8 cellular contexts compared by ENCODE assay signal in the genomic region with DNA sequence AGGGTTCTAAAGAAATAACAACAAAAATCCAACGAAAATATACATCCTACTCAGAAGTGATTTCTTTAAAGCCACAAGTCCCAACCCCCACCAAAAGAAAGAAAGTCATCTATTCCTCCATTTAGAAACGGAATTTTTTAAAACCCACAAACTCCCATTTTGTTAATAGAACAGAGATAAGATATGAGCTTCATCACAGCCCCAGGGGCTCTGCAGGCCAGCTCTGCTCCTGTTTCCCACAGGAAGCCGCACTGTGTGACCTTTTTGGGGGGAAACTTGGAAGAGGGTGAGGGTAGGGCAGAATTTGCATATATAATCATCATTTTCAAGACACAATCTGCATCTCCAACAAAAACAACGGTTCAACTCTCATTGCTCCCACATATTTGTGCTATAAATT. TPM values are rescaled to one million over a fixed set of nuclear protein-coding genes. Genes with fewer than 3 reads are reported as not detected.
DNase-seq lines count a peak whose midpoint lies in the region; ATAC-seq and TF ChIP-seq lines count a peak whose summit lies in the region.

No MANE protein-coding gene starts in this region.

- peak overlapping the region; percentile 89 for H3K27ac Mint-ChIP-seq in T-helper 1 cell treated with Interleukin-12 subunit alpha and Interleukin-12 subunit beta and Interleukin-4 antibody, amounts not matched to agents 30 μg/mL and 1 μg/mL, for 36 hours
- H3K27ac Mint-ChIP-seq in WTC11 (no peak overlapping the region), glutamatergic neuron (ENCODE audit: unreplicated experiment) (peak overlapping the region; percentile 90)
- H3K27ac Mint-ChIP-seq in stimulated activated naive B cell treated with anti-CD40 and anti-IgM and Interleukin-4, amounts not matched to agents 10 μg/mL and 1 μg/mL and 100 μg/mL, for 72 hours, result peak overlapping the region; percentile 90

- H3K9me3 Mint-ChIP-seq in T-helper 1 cell treated with Interleukin-12 subunit alpha and Interleukin-12 subunit beta and Interleukin-4 antibody, amounts not matched to agents 30 μg/mL and 1 μg/mL, for 36 hours, result no peaks in the 10 kb centered on the region
- H3K9me3 Mint-ChIP-seq in WTC11 (no peaks in the 10 kb centered on the region), glutamatergic neuron (ENCODE audit: unreplicated experiment) (peaks cover 26% of the 10 kb centered on the region)
- no peaks in the 10 kb centered on the region for H3K9me3 Mint-ChIP-seq in stimulated activated naive B cell treated with anti-CD40 and anti-IgM and Interleukin-4, amounts not matched to agents 10 μg/mL and 1 μg/mL and 100 μg/mL, for 72 hours

- H3K4me1 Mint-ChIP-seq in T-helper 1 cell treated with Interleukin-12 subunit alpha and Interleukin-12 subunit beta and Interleukin-4 antibody, amounts not matched to agents 30 μg/mL and 1 μg/mL, for 36 hours (ENCODE audit: low read depth), result peaks cover 54% of the 10 kb centered on the region
- peaks cover 72% of the 10 kb centered on the region for H3K4me1 Mint-ChIP-seq in WTC11
- H3K4me1 Mint-ChIP-seq in glutamatergic neuron (ENCODE audit: low read depth, unreplicated experiment), result peaks cover 38% of the 10 kb centered on the region
- H3K4me1 Mint-ChIP-seq in stimulated activated naive B cell treated with anti-CD40 and anti-IgM and Interleukin-4, amounts not matched to agents 10 μg/mL and 1 μg/mL and 100 μg/mL, for 72 hours, result peaks cover 47 to 67% of the 10 kb centered on the region in 2 donors

- no peaks in the 10 kb centered on the region for H3K27me3 Mint-ChIP-seq in T-helper 1 cell treated with Interleukin-12 subunit alpha and Interleukin-12 subunit beta and Interleukin-4 antibody, amounts not matched to agents 30 μg/mL and 1 μg/mL, for 36 hours (ENCODE audit: low read depth)
- H3K27me3 Mint-ChIP-seq in WTC11 (ENCODE audit: low read depth) (peaks cover 78% of the 10 kb centered on the region), glutamatergic neuron (ENCODE audit: unreplicated experiment) (peaks cover 23% of the 10 kb centered on the region)
- H3K27me3 Mint-ChIP-seq in stimulated activated naive B cell treated with anti-CD40 and anti-IgM and Interleukin-4, amounts not matched to agents 10 μg/mL and 1 μg/mL and 100 μg/mL, for 72 hours, result no peaks in the 10 kb centered on the region

- no peak for TF ChIP-seq CTCF in WTC11 (IDR thresholded peaks at IDR 0.05)
- TF ChIP-seq CTCF in glutamatergic neuron (IDR thresholded peaks at IDR 0.05; ENCODE audit: partially characterized antibody, unreplicated experiment), result no peak

- DNase-seq in T-helper 1 cell (no peak), WTC11 (ENCODE audit: low spot score) (no peak), glutamatergic neuron (no peak), DMS79 treated with DMSO at 0.1 percent for 48 hours (lab: John Stamatoyannopoulos, UW) (no peak)
- no peak for DNase-seq in stimulated activated naive B cell treated with anti-CD40 and anti-IgM and Interleukin-4, amounts not matched to agents 10 μg/mL and 1 μg/mL and 100 μg/mL, for 72 hours

- H3K36me3 Mint-ChIP-seq in T-helper 1 cell treated with Interleukin-12 subunit alpha and Interleukin-12 subunit beta and Interleukin-4 antibody, amounts not matched to agents 30 μg/mL and 1 μg/mL, for 36 hours (ENCODE audit: low read depth), result peaks cover 28% of the 10 kb centered on the region
- H3K36me3 Mint-ChIP-seq in WTC11, result no peaks in the 10 kb centered on the region
- peaks cover 8% of the 10 kb centered on the region for H3K36me3 Mint-ChIP-seq in glutamatergic neuron (ENCODE audit: unreplicated experiment)
- H3K36me3 Mint-ChIP-seq in stimulated activated naive B cell treated with anti-CD40 and anti-IgM and Interleukin-4, amounts not matched to agents 10 μg/mL and 1 μg/mL and 100 μg/mL, for 72 hours, result peaks cover 13 to 36% of the 10 kb centered on the region in 2 donors

- CTCF ChIA-PET in WTC11 (lab: Charles Lee), result interaction anchor here (1.6 to 2.4 kb wide), 2 partner anchors 11 to 38 kb away, joined by 3 to 16 read pairs; a partner anchor contains a TSS

- ATAC-seq in WTC11 (no peak), GM18868 (IDR thresholded peaks at IDR 0.05; ENCODE audit: unreplicated experiment) (no peak), GM21390 (IDR thresholded peaks at IDR 0.05; ENCODE audit: unreplicated experiment) (no peak)
- no peak for ATAC-seq in stimulated activated naive B cell treated with anti-CD40 and anti-IgM and Interleukin-4, amounts not matched to agents 10 μg/mL and 1 μg/mL and 100 μg/mL, for 72 hours (replicated peaks)

- peak overlapping the region; percentile 94 for H3K4me3 Mint-ChIP-seq in T-helper 1 cell treated with Interleukin-12 subunit alpha and Interleukin-12 subunit beta and Interleukin-4 antibody, amounts not matched to agents 30 μg/mL and 1 μg/mL, for 36 hours
- H3K4me3 Mint-ChIP-seq in WTC11 (peak overlapping the region; percentile 86), glutamatergic neuron (ENCODE audit: unreplicated experiment) (peak overlapping the region; percentile 94)
- peak overlapping the region; percentile 89 to 95 for H3K4me3 Mint-ChIP-seq in stimulated activated naive B cell treated with anti-CD40 and anti-IgM and Interleukin-4, amounts not matched to agents 10 μg/mL and 1 μg/mL and 100 μg/mL, for 72 hours

- POLR2A ChIA-PET in WTC11 (lab: Charles Lee), result no interaction called here

TF ChIP-seq in WTC11, 78 proteins besides CTCF, POLR2A, EP300 and RAD21:
- TF ChIP-seq, protein P1, sequence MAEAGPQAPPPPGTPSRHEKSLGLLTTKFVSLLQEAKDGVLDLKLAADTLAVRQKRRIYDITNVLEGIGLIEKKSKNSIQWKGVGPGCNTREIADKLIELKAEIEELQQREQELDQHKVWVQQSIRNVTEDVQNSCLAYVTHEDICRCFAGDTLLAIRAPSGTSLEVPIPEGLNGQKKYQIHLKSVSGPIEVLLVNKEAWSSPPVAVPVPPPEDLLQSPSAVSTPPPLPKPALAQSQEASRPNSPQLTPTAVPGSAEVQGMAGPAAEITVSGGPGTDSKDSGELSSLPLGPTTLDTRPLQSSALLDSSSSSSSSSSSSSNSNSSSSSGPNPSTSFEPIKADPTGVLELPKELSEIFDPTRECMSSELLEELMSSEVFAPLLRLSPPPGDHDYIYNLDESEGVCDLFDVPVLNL (CRISPR knock-in tag; IDR thresholded peaks at IDR 0.05; ENCODE audit: borderline replicate concordance, low read depth), result no peak
- TF ChIP-seq, protein P2, sequence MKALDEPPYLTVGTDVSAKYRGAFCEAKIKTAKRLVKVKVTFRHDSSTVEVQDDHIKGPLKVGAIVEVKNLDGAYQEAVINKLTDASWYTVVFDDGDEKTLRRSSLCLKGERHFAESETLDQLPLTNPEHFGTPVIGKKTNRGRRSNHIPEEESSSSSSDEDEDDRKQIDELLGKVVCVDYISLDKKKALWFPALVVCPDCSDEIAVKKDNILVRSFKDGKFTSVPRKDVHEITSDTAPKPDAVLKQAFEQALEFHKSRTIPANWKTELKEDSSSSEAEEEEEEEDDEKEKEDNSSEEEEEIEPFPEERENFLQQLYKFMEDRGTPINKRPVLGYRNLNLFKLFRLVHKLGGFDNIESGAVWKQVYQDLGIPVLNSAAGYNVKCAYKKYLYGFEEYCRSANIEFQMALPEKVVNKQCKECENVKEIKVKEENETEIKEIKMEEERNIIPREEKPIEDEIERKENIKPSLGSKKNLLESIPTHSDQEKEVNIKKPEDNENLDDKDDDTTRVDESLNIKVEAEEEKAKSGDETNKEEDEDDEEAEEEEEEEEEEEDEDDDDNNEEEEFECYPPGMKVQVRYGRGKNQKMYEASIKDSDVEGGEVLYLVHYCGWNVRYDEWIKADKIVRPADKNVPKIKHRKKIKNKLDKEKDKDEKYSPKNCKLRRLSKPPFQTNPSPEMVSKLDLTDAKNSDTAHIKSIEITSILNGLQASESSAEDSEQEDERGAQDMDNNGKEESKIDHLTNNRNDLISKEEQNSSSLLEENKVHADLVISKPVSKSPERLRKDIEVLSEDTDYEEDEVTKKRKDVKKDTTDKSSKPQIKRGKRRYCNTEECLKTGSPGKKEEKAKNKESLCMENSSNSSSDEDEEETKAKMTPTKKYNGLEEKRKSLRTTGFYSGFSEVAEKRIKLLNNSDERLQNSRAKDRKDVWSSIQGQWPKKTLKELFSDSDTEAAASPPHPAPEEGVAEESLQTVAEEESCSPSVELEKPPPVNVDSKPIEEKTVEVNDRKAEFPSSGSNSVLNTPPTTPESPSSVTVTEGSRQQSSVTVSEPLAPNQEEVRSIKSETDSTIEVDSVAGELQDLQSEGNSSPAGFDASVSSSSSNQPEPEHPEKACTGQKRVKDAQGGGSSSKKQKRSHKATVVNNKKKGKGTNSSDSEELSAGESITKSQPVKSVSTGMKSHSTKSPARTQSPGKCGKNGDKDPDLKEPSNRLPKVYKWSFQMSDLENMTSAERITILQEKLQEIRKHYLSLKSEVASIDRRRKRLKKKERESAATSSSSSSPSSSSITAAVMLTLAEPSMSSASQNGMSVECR (CRISPR knock-in tag; IDR thresholded peaks at IDR 0.05; ENCODE audit: borderline replicate concordance), result no peak

RNA-seq across cellular contexts. Expression of a gene that starts 2.8 kb away (rescaled TPM):
- total RNA-seq in WTC11 (2021) (12.0 to 14.6 TPM (median 12.9 TPM) in 3 replicates), glutamatergic neuron (ENCODE audit: unreplicated experiment) (28.8 TPM)

RNA-seq across cellular contexts. Expression of a gene that starts 37.5 kb away (rescaled TPM):
- total RNA-seq in WTC11 (2021) (4.3 to 4.6 TPM (median 4.5 TPM) in 3 replicates), glutamatergic neuron (ENCODE audit: unreplicated experiment) (16.3 TPM)
